ENCODE assay signal across 21 cellular contexts in the genomic region with DNA sequence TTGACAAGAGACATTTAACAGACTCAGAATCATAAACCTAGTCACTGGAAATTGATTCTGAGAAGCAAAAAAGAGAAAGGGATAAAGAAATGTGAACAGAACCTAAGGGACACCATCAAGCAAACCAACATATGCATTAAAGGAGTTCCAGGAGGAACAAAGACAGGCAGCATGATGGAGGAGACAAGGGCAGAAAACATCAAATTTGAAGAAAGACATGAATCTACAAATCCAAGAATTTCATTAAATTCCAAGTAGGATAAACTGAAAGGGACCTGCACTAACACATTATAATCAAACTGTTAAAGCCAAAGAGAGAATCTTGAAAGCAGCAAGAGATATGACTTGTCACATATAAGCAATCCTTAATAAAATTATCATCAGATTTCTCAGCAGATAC.
A peak's percentile ranks its signal among the peaks of the same experiment; 100 is the strongest.
DNase-seq lines count a peak whose midpoint lies in the region; TF ChIP-seq lines count a peak whose summit lies in the region.
"Had no signal": no experiment of that assay in that cellular context is flagged by ENCODE, and none has a peak within 500 bp of the region (broad histone marks: within the 10 kb centered on the region; RNA-seq: fewer than 3 reads in every experiment).

No MANE protein-coding gene starts in this region.

- H3K4me3 Mint-ChIP-seq in progenitor cell of endocrine pancreas (ENCODE audit: low read depth), result no peak overlapping the region
- H3K4me3 Mint-ChIP-seq: CD14-positive monocyte; CD8-positive, alpha-beta memory T cell had no signal

- POLR2A ChIA-PET in HEK293 (lab: Yijun Ruan, JAX), result no interaction called here

- H3K4me1 ChIP-seq in HEK293 (ENCODE audit: control insufficient read depth, insufficient read depth, low read length) (no peaks in the 10 kb centered on the region), adipocyte (ENCODE audit: control insufficient read depth, insufficient read depth, low read length) (no peaks in the 10 kb centered on the region)
- H3K4me1 ChIP-seq: BE2C, BLaER1 had no signal

- H3K9me3 ChIP-seq in HEK293 (ENCODE audit: control insufficient read depth, insufficient read depth, low read depth, low read length) (no peaks in the 10 kb centered on the region), adipocyte (ENCODE audit: control insufficient read depth, low read length) (peaks cover 61% of the 10 kb centered on the region)
- H3K9me3 ChIP-seq: BE2C had no signal

- DNase-seq in adipocyte (ENCODE audit: low read depth) (no peak), progenitor cell of endocrine pancreas (ENCODE audit: low spot score, unreplicated experiment) (no peak), NCI-H526 (lab: John Stamatoyannopoulos, UW) (no peak), DMS79 treated with DMSO at 0.1 percent for 48 hours (lab: John Stamatoyannopoulos, UW) (no peak), posterior vena cava (ENCODE audit: low spot score) (no peak)
- DNase-seq: 8988T; ACHN; BE2C; C1 segment of cervical spinal cord; Calu3; CD4-positive, alpha-beta memory T cell; CD4-positive, CD25-positive, alpha-beta regulatory T cell; CD8-positive, alpha-beta memory T cell; COR-L47; DND-41; EL; GDM1 had no signal

- peaks cover 83% of the 10 kb centered on the region for H3K9me3 Mint-ChIP-seq in progenitor cell of endocrine pancreas (ENCODE audit: low read depth)

- no peak overlapping the region for H3K27ac ChIP-seq in HEK293 (ENCODE audit: extremely low read depth, low read depth, low read length)
- H3K27ac ChIP-seq: BLaER1 had no signal

- peak overlapping the region; percentile 43 for H3K27ac Mint-ChIP-seq in progenitor cell of endocrine pancreas
- H3K27ac Mint-ChIP-seq: CD14-positive monocyte; CD4-positive, CD25-positive, alpha-beta regulatory T cell; CD8-positive, alpha-beta memory T cell had no signal

- H3K4me3 ChIP-seq in HEK293 (ENCODE audit: low read depth, low read length) (no peak overlapping the region), adipocyte (ENCODE audit: low read length) (peak overlapping the region; percentile 42)
- H3K4me3 ChIP-seq: BLaER1, GM12878 had no signal

- no peaks in the 10 kb centered on the region for H3K27me3 ChIP-seq in adipocyte (replicated peaks; ENCODE audit: control insufficient read depth, insufficient read depth, low read length)
- H3K27me3 ChIP-seq: BE2C, BLaER1 had no signal

- TF ChIP-seq CTCF in HEK293 (tag by site-specific recombination; IDR thresholded peaks at IDR 0.05) (no peak), progenitor cell of endocrine pancreas (IDR thresholded peaks at IDR 0.05; ENCODE audit: unreplicated experiment) (no peak)

- CTCF ChIA-PET in HEK293 (lab: Yijun Ruan, JAX), result no interaction called here

- intact Hi-C loops in posterior vena cava (cut with DNase I), result no loop called here

- H3K4me1 Mint-ChIP-seq in progenitor cell of endocrine pancreas (ENCODE audit: low read depth), result no peaks in the 10 kb centered on the region
- H3K4me1 Mint-ChIP-seq: CD14-positive monocyte; CD8-positive, alpha-beta memory T cell had no signal

- no peaks in the 10 kb centered on the region for H3K27me3 Mint-ChIP-seq in progenitor cell of endocrine pancreas
- H3K27me3 Mint-ChIP-seq: CD4-positive, alpha-beta memory T cell had no signal

- peaks cover 71% of the 10 kb centered on the region for H3K36me3 Mint-ChIP-seq in progenitor cell of endocrine pancreas (ENCODE audit: insufficient read depth)
- H3K36me3 Mint-ChIP-seq: CD14-positive monocyte had no signal

- no peaks in the 10 kb centered on the region for H3K36me3 ChIP-seq in HEK293 (ENCODE audit: control insufficient read depth in 2 of 2, insufficient read depth in 1 of 2, low read length in 2 of 2)
- no peaks in the 10 kb centered on the region for H3K36me3 ChIP-seq in adipocyte (ENCODE audit: control insufficient read depth, insufficient read depth, low read length, severe bottlenecking)
- H3K36me3 ChIP-seq: BE2C, BLaER1 had no signal

- H3K9ac ChIP-seq in adipocyte (ENCODE audit: low read length), result no peak overlapping the region
- H3K9ac ChIP-seq: BLaER1 had no signal

TF ChIP-seq in HEK293, 187 proteins besides CTCF, POLR2A, EP300 and RAD21:
- TF ChIP-seq, protein P1, sequence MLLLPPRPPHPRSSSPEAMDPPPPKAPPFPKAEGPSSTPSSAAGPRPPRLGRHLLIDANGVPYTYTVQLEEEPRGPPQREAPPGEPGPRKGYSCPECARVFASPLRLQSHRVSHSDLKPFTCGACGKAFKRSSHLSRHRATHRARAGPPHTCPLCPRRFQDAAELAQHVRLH (tag by site-specific recombination; IDR thresholded peaks at IDR 0.05), result no peak
- peak; percentile 98 for TF ChIP-seq ZNF558 (tag by site-specific recombination; IDR thresholded peaks at IDR 0.05)
TF ChIP-seq in HEK293: peak in this region for 1.
